In the genomic region with DNA sequence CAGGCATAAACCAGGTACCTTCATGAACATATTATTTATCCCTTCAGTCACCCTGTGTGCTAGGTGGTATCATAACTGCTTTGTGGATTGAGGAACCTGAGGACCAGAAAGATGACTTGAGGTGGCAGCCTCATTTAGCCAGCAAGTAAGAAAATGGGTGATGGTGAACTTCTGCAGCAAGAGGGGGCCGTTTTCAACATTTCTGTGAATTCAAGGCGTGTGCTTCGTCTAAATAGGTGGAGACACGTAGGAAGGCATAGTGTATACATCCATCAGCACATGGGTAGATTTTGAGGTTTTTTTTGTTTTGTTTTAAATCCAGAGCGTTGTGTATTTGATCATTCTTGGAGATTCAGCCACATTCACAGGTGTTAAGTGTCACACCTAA, we compare ENCODE assay signal across 11 cellular contexts.
DNase-seq lines count a peak whose midpoint lies in the region; ATAC-seq and TF ChIP-seq lines count a peak whose summit lies in the region.
"Had no signal": no experiment of that assay in that cellular context is flagged by ENCODE, and none has a peak within 500 bp of the region (broad histone marks: within the 10 kb centered on the region; RNA-seq: fewer than 3 reads in every experiment).

No MANE protein-coding gene starts in this region.

- no peak overlapping the region for H2AFZ ChIP-seq in OCI-LY3 (ENCODE audit: low read depth, low read length)
- no peak overlapping the region for H2AFZ ChIP-seq in parathyroid adenoma

- peak overlapping the region; percentile 67 for H3K4me3 Mint-ChIP-seq in Caco-2 (ENCODE audit: unreplicated experiment)

- TF ChIP-seq CTCF in Caco-2 (IDR thresholded peaks at IDR 0.05; ENCODE audit: insufficient read depth in 1 of 2, low read depth in 1 of 2, low read length in 1 of 2, severe bottlenecking in 1 of 2, unreplicated experiment in 1 of 2) (no peak), OCI-LY3 (IDR thresholded peaks at IDR 0.05; ENCODE audit: low read depth, low read length) (peak; percentile 17; the same call in 1 of the 2 replicates), choroid plexus epithelial cell (conservative IDR thresholded peaks at IDR 0.05; ENCODE audit: low read depth, low read length) (peak; percentile 25), parathyroid adenoma (IDR thresholded peaks at IDR 0.05) (no peak)

- no peak overlapping the region for H3K9ac ChIP-seq in OCI-LY3 (ENCODE audit: low read length)
- no peak overlapping the region for H3K9ac ChIP-seq in parathyroid adenoma

- H3K27ac ChIP-seq in OCI-LY3 (ENCODE audit: low read length) (no peak overlapping the region), parathyroid adenoma (peak overlapping the region; percentile 64)
- H3K27ac ChIP-seq: SK-N-MC had no signal

- DNase-seq in Caco-2 (no peak), choroid plexus epithelial cell (ENCODE audit: low read depth) (no peak), glomerular visceral epithelial cell (ENCODE audit: extremely low spot score) (no peak)
- DNase-seq: DMS79, NCI-H2029 had no signal

- no peak overlapping the region for H3K4me3 ChIP-seq in Caco-2 (ENCODE audit: low read depth, low read length)
- H3K4me3 ChIP-seq in OCI-LY3 (ENCODE audit: low read length), result no peak overlapping the region
- no peak overlapping the region for H3K4me3 ChIP-seq in choroid plexus epithelial cell (ENCODE audit: low read depth, low read length)
- no peak overlapping the region for H3K4me3 ChIP-seq in parathyroid adenoma (ENCODE audit: low read depth, low read length)
- H3K4me3 ChIP-seq: SK-N-MC had no signal

- intact Hi-C loops in Caco-2 (cut with micrococcal nuclease; ENCODE audit: unreplicated experiment), result loop anchor here (1.0 to 10.0 kb wide), 11 partner anchors 14 to 600 kb away; a partner anchor contains a TSS

- ATAC-seq in HG02763 (IDR thresholded peaks at IDR 0.05; ENCODE audit: unreplicated experiment) (no peak), HG02759 (IDR thresholded peaks at IDR 0.05; ENCODE audit: unreplicated experiment) (no peak), GM18520 (IDR thresholded peaks at IDR 0.05; ENCODE audit: unreplicated experiment) (no peak)

- CTCF ChIA-PET in Caco-2 (lab: Charles Lee), result interaction anchor here (1.0 kb wide), 1 partner anchor 117 kb away, joined by 3 read pairs; no protein-coding TSS in a partner anchor

- no peaks in the 10 kb centered on the region for H4K20me1 ChIP-seq in OCI-LY3 (ENCODE audit: insufficient read depth, low read length)

- peak overlapping the region; percentile 99 for H3K27ac Mint-ChIP-seq in Caco-2 (ENCODE audit: unreplicated experiment)

- H3K36me3 ChIP-seq in Caco-2 (ENCODE audit: control insufficient read depth, insufficient read depth, low read length) (no peaks in the 10 kb centered on the region; the same call in 1 of the 2 replicates), OCI-LY3 (replicated peaks; ENCODE audit: low read depth, low read length) (no peaks in the 10 kb centered on the region), parathyroid adenoma (ENCODE audit: control insufficient read depth, insufficient read depth, low read length) (no peaks in the 10 kb centered on the region)

- BruUV-seq in Caco-2 (replicated peaks; lab: Mats Ljungman, UMichigan), result TSS peak; percentile 18

- no peaks in the 10 kb centered on the region for H3K9me3 Mint-ChIP-seq in Caco-2 (ENCODE audit: unreplicated experiment)

- H3K4me1 ChIP-seq in Caco-2, result peaks cover 95% of the 10 kb centered on the region
- H3K4me1 ChIP-seq in OCI-LY3 (ENCODE audit: low read length), result peaks cover 36% of the 10 kb centered on the region
- peaks cover 78% of the 10 kb centered on the region for H3K4me1 ChIP-seq in parathyroid adenoma

- peaks cover 97% of the 10 kb centered on the region for H3K4me1 Mint-ChIP-seq in Caco-2 (ENCODE audit: low read depth, unreplicated experiment)

- POLR2A ChIA-PET in Caco-2 (lab: Charles Lee), result interaction anchor here (0.6 to 1.1 kb wide), 3 partner anchors 15 to 24 kb away, joined by 3 to 4 read pairs (median 3); no protein-coding TSS in a partner anchor

- H3K4me2 ChIP-seq in OCI-LY3 (ENCODE audit: low read length) (no peak overlapping the region), parathyroid adenoma (ENCODE audit: low read length) (peak overlapping the region; percentile 17)

- H3K9me3 ChIP-seq in Caco-2, result no peaks in the 10 kb centered on the region
- no peaks in the 10 kb centered on the region for H3K9me3 ChIP-seq in OCI-LY3 (ENCODE audit: insufficient read depth, low read length)
- H3K9me3 ChIP-seq in parathyroid adenoma (ENCODE audit: control insufficient read depth, low read length), result no peaks in the 10 kb centered on the region

- H3K27me3 ChIP-seq in Caco-2 (replicated peaks; ENCODE audit: control insufficient read depth, insufficient read depth, low read length), result no peaks in the 10 kb centered on the region
- H3K27me3 ChIP-seq in OCI-LY3 (ENCODE audit: low read depth, low read length), result no peaks in the 10 kb centered on the region
- H3K27me3 ChIP-seq in parathyroid adenoma (ENCODE audit: control insufficient read depth, insufficient read depth, low read length), result no peaks in the 10 kb centered on the region

- no peaks in the 10 kb centered on the region for H3K27me3 Mint-ChIP-seq in Caco-2 (ENCODE audit: insufficient read depth, unreplicated experiment)

- peaks cover 88% of the 10 kb centered on the region for H3K36me3 Mint-ChIP-seq in Caco-2 (ENCODE audit: insufficient read depth, unreplicated experiment)

- H3K79me2 ChIP-seq in OCI-LY3 (ENCODE audit: low read length), result peaks cover 7% of the 10 kb centered on the region; the same call in 1 of the 2 replicates
- H3K79me2 ChIP-seq in parathyroid adenoma, result peaks cover 52% of the 10 kb centered on the region

Comparison
In these comparisons a context has a peak if more than half of its experiments do, and no peak if none do; other contexts are left out.
1. CTCF ChIP-seq: peak in OCI-LY3 (single experiment) and choroid plexus epithelial cell (single experiment); none in Caco-2 (0 of 2) and parathyroid adenoma (single experiment).